In the genomic region with DNA sequence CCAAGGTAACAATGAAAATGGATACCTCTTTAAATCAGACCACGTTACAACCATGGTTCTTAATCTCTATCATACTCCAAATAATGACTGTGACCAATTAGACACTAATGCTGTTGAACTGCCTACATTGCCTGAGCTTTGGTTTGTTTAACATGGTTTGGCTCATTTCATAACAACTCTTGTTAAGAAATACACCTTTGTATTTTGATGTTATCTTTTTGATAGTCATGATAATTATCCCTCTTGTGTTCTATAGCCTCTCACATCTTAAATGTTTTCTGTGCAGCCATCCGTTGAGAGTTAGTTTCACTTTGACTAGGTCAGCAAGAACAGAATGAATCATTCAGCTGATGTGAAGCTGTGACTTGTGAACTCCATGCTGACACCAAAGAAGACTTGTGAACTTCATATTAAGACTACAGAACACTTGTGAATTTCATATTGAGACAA, we compare ENCODE assay signal across 9 cellular contexts.
DNase-seq lines count a peak whose midpoint lies in the region; ATAC-seq and TF ChIP-seq lines count a peak whose summit lies in the region.
"Had no signal": no experiment of that assay in that cellular context is flagged by ENCODE, and none has a peak within 500 bp of the region (broad histone marks: within the 10 kb centered on the region; RNA-seq: fewer than 3 reads in every experiment).

No MANE protein-coding gene starts in this region.

- no peaks in the 10 kb centered on the region for H3K9me3 ChIP-seq in CD8-positive, alpha-beta memory T cell (ENCODE audit: low read length)
- peaks cover 8% of the 10 kb centered on the region for H3K9me3 ChIP-seq in OCI-LY3 (ENCODE audit: insufficient read depth, low read length)

- H3K4me2 ChIP-seq in OCI-LY3 (ENCODE audit: low read length): peak overlapping the region; percentile 53

- no peaks in the 10 kb centered on the region for H3K79me2 ChIP-seq in OCI-LY3 (ENCODE audit: low read length)

- H3K27me3 ChIP-seq in CD8-positive, alpha-beta memory T cell (ENCODE audit: insufficient read depth, low read length, poor library complexity, severe bottlenecking): no peaks in the 10 kb centered on the region
- H3K27me3 ChIP-seq in OCI-LY3 (ENCODE audit: low read depth, low read length): peaks cover 7% of the 10 kb centered on the region; the same call in 1 of the 2 replicates
- no peaks in the 10 kb centered on the region for H3K27me3 ChIP-seq in H7 (ENCODE audit: control insufficient read depth, insufficient read depth, low read length)

- H3K4me1 Mint-ChIP-seq in CD8-positive, alpha-beta memory T cell: peaks cover 11 to 21% (median 14%) of the 10 kb centered on the region in 3 donors

- CTCF ChIA-PET in CD8-positive, alpha-beta memory T cell (lab: Charles Lee): no interaction called here

- POLR2A ChIA-PET in CD8-positive, alpha-beta memory T cell (lab: Charles Lee): no interaction called here

- no peak overlapping the region for H3K9ac ChIP-seq in OCI-LY3 (ENCODE audit: low read length)

- H3K4me1 ChIP-seq in CD8-positive, alpha-beta memory T cell (ENCODE audit: insufficient read depth, low read length): no peaks in the 10 kb centered on the region
- peaks cover 17% of the 10 kb centered on the region for H3K4me1 ChIP-seq in OCI-LY3 (ENCODE audit: low read length)

- H3K27ac Mint-ChIP-seq in CD8-positive, alpha-beta memory T cell: peak overlapping the region in 6 of 8 donors; percentile 41 to 77 (median 66)
- H3K27ac Mint-ChIP-seq: IgD-negative memory B cell had no signal

- H3K36me3 ChIP-seq in CD8-positive, alpha-beta memory T cell (ENCODE audit: insufficient read depth, low read length): no peaks in the 10 kb centered on the region
- H3K36me3 ChIP-seq in OCI-LY3 (replicated peaks; ENCODE audit: low read depth, low read length): no peaks in the 10 kb centered on the region
- no peaks in the 10 kb centered on the region for H3K36me3 ChIP-seq in H7 (replicated peaks; ENCODE audit: control insufficient read depth, insufficient read depth, low read length)

- ATAC-seq in GM19025 (IDR thresholded peaks at IDR 0.05; ENCODE audit: low read depth, unreplicated experiment) (peak; percentile 98), HG03097 (IDR thresholded peaks at IDR 0.05; ENCODE audit: low FRiP score, unreplicated experiment) (peak; percentile 100)

- H3K4me3 ChIP-seq in CD8-positive, alpha-beta memory T cell (ENCODE audit: low read length): peak overlapping the region; percentile 13
- H3K4me3 ChIP-seq in OCI-LY3 (ENCODE audit: low read length): no peak overlapping the region
- H3K4me3 ChIP-seq in foreskin fibroblast (ENCODE audit: low read depth in 1 of 2, low read length in 2 of 2): peak overlapping the region; percentile 15
- H3K4me3 ChIP-seq in H7 (ENCODE audit: insufficient read depth, low read depth, low read length): no peak overlapping the region

- H3K27ac ChIP-seq in CD8-positive, alpha-beta memory T cell (ENCODE audit: low read depth, low read length): no peak overlapping the region
- peak overlapping the region; percentile 61 for H3K27ac ChIP-seq in OCI-LY3 (ENCODE audit: low read length)

- no peak for DNase-seq in CD8-positive, alpha-beta memory T cell
- peak; percentile 18 to 56 for DNase-seq in foreskin fibroblast
- no peak for DNase-seq in SK-N-DZ (ENCODE audit: low spot score)
- DNase-seq in H7: no peak
- no peak for DNase-seq in effector CD4-positive, alpha-beta T cell

- no peaks in the 10 kb centered on the region for H3K36me3 Mint-ChIP-seq in CD8-positive, alpha-beta memory T cell
- H3K36me3 Mint-ChIP-seq: IgD-negative memory B cell had no signal

- no peaks in the 10 kb centered on the region for H4K20me1 ChIP-seq in OCI-LY3 (ENCODE audit: insufficient read depth, low read length)

- no peak for TF ChIP-seq CTCF in OCI-LY3 (IDR thresholded peaks at IDR 0.05; ENCODE audit: low read depth, low read length)
- no peak for TF ChIP-seq CTCF in foreskin fibroblast (IDR thresholded peaks at IDR 0.05; ENCODE audit: low read depth, low read length)

- H3K4me3 Mint-ChIP-seq in CD8-positive, alpha-beta memory T cell: peak overlapping the region; percentile 13 to 80 (median 75)
- H3K4me3 Mint-ChIP-seq: IgD-negative memory B cell had no signal

- H3K9me3 Mint-ChIP-seq in CD8-positive, alpha-beta memory T cell: peaks cover 0 to 2% (median 0%) of the 10 kb centered on the region in 5 donors

- H3K27me3 Mint-ChIP-seq in CD8-positive, alpha-beta memory T cell: peaks cover 0 to 4% of the 10 kb centered on the region in 2 donors
- H3K27me3 Mint-ChIP-seq: IgD-negative memory B cell had no signal

- no peak overlapping the region for H2AFZ ChIP-seq in OCI-LY3 (ENCODE audit: low read depth, low read length)

Comparison
In these comparisons a context has a peak if more than half of its experiments do, and no peak if none do; other contexts are left out.
1. DNase-seq: peak in foreskin fibroblast (2 of 2); none in CD8-positive, alpha-beta memory T cell (0 of 5), SK-N-DZ (single experiment), H7 (single experiment) and effector CD4-positive, alpha-beta T cell (single experiment).
2. H3K4me3 ChIP-seq: peak in CD8-positive, alpha-beta memory T cell (single experiment) and foreskin fibroblast (2 of 2); none in OCI-LY3 (single experiment) and H7 (single experiment).